1 cellular context compared by ENCODE assay signal in genomic region chr22:23088199-23088604, GRCh38.
A peak's percentile ranks its signal among the peaks of the same experiment; 100 is the strongest.
TF ChIP-seq lines count a peak whose summit lies in the region.

No MANE protein-coding gene starts in this region.

TF ChIP-seq in K562, 482 proteins besides CTCF, POLR2A, EP300 and RAD21 (continues in another document):
- TF ChIP-seq JUN (IDR thresholded peaks at IDR 0.05; ENCODE audit: borderline replicate concordance, low read depth, low read length) (0 out of 2 replicates have a peak, but pooled peaks have one; percentile 39), JUN (CRISPR knock-in tag; IDR thresholded peaks at IDR 0.05; ENCODE audit: borderline replicate concordance) (no peak), NR2C1 (IDR thresholded peaks at IDR 0.05) (no peak), NR2C1 (tag; IDR thresholded peaks at IDR 0.05) (no peak), ZC3H11A (IDR thresholded peaks at IDR 0.05; ENCODE audit: low read depth, low read length) (no peak), ZNF586 (CRISPR knock-in tag; conservative IDR thresholded peaks at IDR 0.05) (no peak), TEAD2 (tag; IDR thresholded peaks at IDR 0.05) (no peak), NR3C1 (CRISPR knock-in tag; IDR thresholded peaks at IDR 0.05) (no peak), CBFB (CRISPR knock-in tag; IDR thresholded peaks at IDR 0.05) (no peak), SOX6 (IDR thresholded peaks at IDR 0.05) (no peak), GATAD2A (IDR thresholded peaks at IDR 0.05) (no peak), NKRF (IDR thresholded peaks at IDR 0.05; ENCODE audit: borderline replicate concordance) (no peak), MAFK (IDR thresholded peaks at IDR 0.05; ENCODE audit: low read length) (peak; percentile 33; the same call in 1 of the 2 replicates), NFE2 (IDR thresholded peaks at IDR 0.05; ENCODE audit: low read depth) (no peak), ZNF121 (CRISPR knock-in tag; conservative IDR thresholded peaks at IDR 0.05) (no peak), C11orf30 (IDR thresholded peaks at IDR 0.05; ENCODE audit: low read depth) (no peak), TAF1 (IDR thresholded peaks at IDR 0.05; ENCODE audit: control insufficient read depth, extremely low read depth, insufficient read depth, low read length, severe bottlenecking) (no peak), CHD2 (IDR thresholded peaks at IDR 0.05; ENCODE audit: low read depth, low read length) (peak; percentile 48; the same call in 1 of the 2 replicates), LEF1 (IDR thresholded peaks at IDR 0.05) (no peak), ZBTB7A (IDR thresholded peaks at IDR 0.05; ENCODE audit: borderline replicate concordance, control insufficient read depth, low read depth, low read length) (peak; percentile 35; the same call in 1 of the 2 replicates), NBN (IDR thresholded peaks at IDR 0.05; ENCODE audit: low read depth) (no peak), SP2 (IDR thresholded peaks at IDR 0.05; ENCODE audit: extremely low read depth, low read depth, low read length, poor library complexity, severe bottlenecking) (peak; percentile 17), TEAD4 (IDR thresholded peaks at IDR 0.05; ENCODE audit: low read length) (no peak), TEAD4 (CRISPR knock-in tag; IDR thresholded peaks at IDR 0.05; ENCODE audit: borderline replicate concordance) (no peak), SMC3 (conservative IDR thresholded peaks at IDR 0.05; ENCODE audit: insufficient read depth, low read depth, low read length) (0 out of 2 replicates have a peak, but pooled peaks have one; percentile 9), TBL1XR1 (IDR thresholded peaks at IDR 0.05; ENCODE audit: low read length in 2 of 2) (peak in 1 of 2 experiments; percentile 76; a peak in 1 of 4 replicates), CXXC5 (CRISPR knock-in tag; IDR thresholded peaks at IDR 0.05) (no peak), ZNF75A (CRISPR knock-in tag; IDR thresholded peaks at IDR 0.05) (no peak), KLF1 (tag; IDR thresholded peaks at IDR 0.05) (no peak), ADNP (tag; IDR thresholded peaks at IDR 0.05) (no peak), RFX5 (IDR thresholded peaks at IDR 0.05; ENCODE audit: low read depth, low read length) (no peak), KDM2B (CRISPR knock-in tag; IDR thresholded peaks at IDR 0.05) (peak; percentile 34; the same call in 1 of the 2 replicates), BACH1 (tag; IDR thresholded peaks at IDR 0.05) (no peak), SIN3B (IDR thresholded peaks at IDR 0.05; ENCODE audit: low read depth) (no peak), ZNF146 (CRISPR knock-in tag; IDR thresholded peaks at IDR 0.05; ENCODE audit: unreplicated experiment) (no peak), ZNF184 (CRISPR knock-in tag; IDR thresholded peaks at IDR 0.05) (no peak), DIDO1 (tag; IDR thresholded peaks at IDR 0.05; ENCODE audit: low read depth) (no peak), GTF2F1 (IDR thresholded peaks at IDR 0.05; ENCODE audit: low read depth, low read length) (no peak), JUND (IDR thresholded peaks at IDR 0.05; ENCODE audit: borderline replicate concordance, low read depth, low read length) (peak; percentile 68), JUND (tag; IDR thresholded peaks at IDR 0.05; ENCODE audit: borderline replicate concordance, low read depth, low read length) (no peak), ELF1 (tag; IDR thresholded peaks at IDR 0.05) (no peak)
- TF ChIP-seq, protein P1, sequence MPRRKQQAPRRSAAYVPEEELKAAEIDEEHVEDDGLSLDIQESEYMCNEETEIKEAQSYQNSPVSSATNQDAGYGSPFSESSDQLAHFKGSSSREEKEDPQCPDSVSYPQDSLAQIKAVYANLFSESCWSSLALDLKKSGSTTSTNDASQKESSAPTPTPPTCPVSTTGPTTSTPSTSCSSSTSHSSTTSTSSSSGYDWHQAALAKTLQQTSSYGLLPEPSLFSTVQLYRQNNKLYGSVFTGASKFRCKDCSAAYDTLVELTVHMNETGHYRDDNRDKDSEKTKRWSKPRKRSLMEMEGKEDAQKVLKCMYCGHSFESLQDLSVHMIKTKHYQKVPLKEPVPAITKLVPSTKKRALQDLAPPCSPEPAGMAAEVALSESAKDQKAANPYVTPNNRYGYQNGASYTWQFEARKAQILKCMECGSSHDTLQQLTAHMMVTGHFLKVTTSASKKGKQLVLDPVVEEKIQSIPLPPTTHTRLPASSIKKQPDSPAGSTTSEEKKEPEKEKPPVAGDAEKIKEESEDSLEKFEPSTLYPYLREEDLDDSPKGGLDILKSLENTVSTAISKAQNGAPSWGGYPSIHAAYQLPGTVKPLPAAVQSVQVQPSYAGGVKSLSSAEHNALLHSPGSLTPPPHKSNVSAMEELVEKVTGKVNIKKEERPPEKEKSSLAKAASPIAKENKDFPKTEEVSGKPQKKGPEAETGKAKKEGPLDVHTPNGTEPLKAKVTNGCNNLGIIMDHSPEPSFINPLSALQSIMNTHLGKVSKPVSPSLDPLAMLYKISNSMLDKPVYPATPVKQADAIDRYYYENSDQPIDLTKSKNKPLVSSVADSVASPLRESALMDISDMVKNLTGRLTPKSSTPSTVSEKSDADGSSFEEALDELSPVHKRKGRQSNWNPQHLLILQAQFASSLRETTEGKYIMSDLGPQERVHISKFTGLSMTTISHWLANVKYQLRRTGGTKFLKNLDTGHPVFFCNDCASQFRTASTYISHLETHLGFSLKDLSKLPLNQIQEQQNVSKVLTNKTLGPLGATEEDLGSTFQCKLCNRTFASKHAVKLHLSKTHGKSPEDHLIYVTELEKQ (CRISPR knock-in tag; IDR thresholded peaks at IDR 0.05), result no peak
- TF ChIP-seq, protein P2, sequence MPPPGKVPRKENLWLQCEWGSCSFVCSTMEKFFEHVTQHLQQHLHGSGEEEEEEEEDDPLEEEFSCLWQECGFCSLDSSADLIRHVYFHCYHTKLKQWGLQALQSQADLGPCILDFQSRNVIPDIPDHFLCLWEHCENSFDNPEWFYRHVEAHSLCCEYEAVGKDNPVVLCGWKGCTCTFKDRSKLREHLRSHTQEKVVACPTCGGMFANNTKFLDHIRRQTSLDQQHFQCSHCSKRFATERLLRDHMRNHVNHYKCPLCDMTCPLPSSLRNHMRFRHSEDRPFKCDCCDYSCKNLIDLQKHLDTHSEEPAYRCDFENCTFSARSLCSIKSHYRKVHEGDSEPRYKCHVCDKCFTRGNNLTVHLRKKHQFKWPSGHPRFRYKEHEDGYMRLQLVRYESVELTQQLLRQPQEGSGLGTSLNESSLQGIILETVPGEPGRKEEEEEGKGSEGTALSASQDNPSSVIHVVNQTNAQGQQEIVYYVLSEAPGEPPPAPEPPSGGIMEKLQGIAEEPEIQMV (tag; conservative IDR thresholded peaks at IDR 0.05; ENCODE audit: low read depth), result no peak
- TF ChIP-seq, protein P3, sequence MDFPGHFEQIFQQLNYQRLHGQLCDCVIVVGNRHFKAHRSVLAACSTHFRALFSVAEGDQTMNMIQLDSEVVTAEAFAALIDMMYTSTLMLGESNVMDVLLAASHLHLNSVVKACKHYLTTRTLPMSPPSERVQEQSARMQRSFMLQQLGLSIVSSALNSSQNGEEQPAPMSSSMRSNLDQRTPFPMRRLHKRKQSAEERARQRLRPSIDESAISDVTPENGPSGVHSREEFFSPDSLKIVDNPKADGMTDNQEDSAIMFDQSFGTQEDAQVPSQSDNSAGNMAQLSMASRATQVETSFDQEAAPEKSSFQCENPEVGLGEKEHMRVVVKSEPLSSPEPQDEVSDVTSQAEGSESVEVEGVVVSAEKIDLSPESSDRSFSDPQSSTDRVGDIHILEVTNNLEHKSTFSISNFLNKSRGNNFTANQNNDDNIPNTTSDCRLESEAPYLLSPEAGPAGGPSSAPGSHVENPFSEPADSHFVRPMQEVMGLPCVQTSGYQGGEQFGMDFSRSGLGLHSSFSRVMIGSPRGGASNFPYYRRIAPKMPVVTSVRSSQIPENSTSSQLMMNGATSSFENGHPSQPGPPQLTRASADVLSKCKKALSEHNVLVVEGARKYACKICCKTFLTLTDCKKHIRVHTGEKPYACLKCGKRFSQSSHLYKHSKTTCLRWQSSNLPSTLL (IDR thresholded peaks at IDR 0.05), result no peak
- TF ChIP-seq, protein P4, sequence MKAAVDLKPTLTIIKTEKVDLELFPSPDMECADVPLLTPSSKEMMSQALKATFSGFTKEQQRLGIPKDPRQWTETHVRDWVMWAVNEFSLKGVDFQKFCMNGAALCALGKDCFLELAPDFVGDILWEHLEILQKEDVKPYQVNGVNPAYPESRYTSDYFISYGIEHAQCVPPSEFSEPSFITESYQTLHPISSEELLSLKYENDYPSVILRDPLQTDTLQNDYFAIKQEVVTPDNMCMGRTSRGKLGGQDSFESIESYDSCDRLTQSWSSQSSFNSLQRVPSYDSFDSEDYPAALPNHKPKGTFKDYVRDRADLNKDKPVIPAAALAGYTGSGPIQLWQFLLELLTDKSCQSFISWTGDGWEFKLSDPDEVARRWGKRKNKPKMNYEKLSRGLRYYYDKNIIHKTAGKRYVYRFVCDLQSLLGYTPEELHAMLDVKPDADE (conservative IDR thresholded peaks at IDR 0.05; ENCODE audit: control insufficient read depth, low read depth, low read length), result 0 out of 2 replicates have a peak, but pooled peaks have one; percentile 38
- TF ChIP-seq, protein P5, sequence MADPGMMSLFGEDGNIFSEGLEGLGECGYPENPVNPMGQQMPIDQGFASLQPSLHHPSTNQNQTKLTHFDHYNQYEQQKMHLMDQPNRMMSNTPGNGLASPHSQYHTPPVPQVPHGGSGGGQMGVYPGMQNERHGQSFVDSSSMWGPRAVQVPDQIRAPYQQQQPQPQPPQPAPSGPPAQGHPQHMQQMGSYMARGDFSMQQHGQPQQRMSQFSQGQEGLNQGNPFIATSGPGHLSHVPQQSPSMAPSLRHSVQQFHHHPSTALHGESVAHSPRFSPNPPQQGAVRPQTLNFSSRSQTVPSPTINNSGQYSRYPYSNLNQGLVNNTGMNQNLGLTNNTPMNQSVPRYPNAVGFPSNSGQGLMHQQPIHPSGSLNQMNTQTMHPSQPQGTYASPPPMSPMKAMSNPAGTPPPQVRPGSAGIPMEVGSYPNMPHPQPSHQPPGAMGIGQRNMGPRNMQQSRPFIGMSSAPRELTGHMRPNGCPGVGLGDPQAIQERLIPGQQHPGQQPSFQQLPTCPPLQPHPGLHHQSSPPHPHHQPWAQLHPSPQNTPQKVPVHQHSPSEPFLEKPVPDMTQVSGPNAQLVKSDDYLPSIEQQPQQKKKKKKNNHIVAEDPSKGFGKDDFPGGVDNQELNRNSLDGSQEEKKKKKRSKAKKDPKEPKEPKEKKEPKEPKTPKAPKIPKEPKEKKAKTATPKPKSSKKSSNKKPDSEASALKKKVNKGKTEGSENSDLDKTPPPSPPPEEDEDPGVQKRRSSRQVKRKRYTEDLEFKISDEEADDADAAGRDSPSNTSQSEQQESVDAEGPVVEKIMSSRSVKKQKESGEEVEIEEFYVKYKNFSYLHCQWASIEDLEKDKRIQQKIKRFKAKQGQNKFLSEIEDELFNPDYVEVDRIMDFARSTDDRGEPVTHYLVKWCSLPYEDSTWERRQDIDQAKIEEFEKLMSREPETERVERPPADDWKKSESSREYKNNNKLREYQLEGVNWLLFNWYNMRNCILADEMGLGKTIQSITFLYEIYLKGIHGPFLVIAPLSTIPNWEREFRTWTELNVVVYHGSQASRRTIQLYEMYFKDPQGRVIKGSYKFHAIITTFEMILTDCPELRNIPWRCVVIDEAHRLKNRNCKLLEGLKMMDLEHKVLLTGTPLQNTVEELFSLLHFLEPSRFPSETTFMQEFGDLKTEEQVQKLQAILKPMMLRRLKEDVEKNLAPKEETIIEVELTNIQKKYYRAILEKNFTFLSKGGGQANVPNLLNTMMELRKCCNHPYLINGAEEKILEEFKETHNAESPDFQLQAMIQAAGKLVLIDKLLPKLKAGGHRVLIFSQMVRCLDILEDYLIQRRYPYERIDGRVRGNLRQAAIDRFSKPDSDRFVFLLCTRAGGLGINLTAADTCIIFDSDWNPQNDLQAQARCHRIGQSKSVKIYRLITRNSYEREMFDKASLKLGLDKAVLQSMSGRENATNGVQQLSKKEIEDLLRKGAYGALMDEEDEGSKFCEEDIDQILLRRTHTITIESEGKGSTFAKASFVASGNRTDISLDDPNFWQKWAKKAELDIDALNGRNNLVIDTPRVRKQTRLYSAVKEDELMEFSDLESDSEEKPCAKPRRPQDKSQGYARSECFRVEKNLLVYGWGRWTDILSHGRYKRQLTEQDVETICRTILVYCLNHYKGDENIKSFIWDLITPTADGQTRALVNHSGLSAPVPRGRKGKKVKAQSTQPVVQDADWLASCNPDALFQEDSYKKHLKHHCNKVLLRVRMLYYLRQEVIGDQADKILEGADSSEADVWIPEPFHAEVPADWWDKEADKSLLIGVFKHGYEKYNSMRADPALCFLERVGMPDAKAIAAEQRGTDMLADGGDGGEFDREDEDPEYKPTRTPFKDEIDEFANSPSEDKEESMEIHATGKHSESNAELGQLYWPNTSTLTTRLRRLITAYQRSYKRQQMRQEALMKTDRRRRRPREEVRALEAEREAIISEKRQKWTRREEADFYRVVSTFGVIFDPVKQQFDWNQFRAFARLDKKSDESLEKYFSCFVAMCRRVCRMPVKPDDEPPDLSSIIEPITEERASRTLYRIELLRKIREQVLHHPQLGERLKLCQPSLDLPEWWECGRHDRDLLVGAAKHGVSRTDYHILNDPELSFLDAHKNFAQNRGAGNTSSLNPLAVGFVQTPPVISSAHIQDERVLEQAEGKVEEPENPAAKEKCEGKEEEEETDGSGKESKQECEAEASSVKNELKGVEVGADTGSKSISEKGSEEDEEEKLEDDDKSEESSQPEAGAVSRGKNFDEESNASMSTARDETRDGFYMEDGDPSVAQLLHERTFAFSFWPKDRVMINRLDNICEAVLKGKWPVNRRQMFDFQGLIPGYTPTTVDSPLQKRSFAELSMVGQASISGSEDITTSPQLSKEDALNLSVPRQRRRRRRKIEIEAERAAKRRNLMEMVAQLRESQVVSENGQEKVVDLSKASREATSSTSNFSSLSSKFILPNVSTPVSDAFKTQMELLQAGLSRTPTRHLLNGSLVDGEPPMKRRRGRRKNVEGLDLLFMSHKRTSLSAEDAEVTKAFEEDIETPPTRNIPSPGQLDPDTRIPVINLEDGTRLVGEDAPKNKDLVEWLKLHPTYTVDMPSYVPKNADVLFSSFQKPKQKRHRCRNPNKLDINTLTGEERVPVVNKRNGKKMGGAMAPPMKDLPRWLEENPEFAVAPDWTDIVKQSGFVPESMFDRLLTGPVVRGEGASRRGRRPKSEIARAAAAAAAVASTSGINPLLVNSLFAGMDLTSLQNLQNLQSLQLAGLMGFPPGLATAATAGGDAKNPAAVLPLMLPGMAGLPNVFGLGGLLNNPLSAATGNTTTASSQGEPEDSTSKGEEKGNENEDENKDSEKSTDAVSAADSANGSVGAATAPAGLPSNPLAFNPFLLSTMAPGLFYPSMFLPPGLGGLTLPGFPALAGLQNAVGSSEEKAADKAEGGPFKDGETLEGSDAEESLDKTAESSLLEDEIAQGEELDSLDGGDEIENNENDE (IDR thresholded peaks at IDR 0.05; ENCODE audit: low read depth, low read length), result no peak
